Comparison of ENCODE assay signal across 15 cellular contexts in genomic region chr14:36316131-36316530, GRCh38. TPM values are rescaled to one million over a fixed set of nuclear protein-coding genes. Genes with fewer than 3 reads are reported as not detected.
A peak's percentile ranks its signal among the peaks of the same experiment; 100 is the strongest.
DNase-seq lines count a peak whose midpoint lies in the region; ATAC-seq and TF ChIP-seq lines count a peak whose summit lies in the region.
"Had no signal": no experiment of that assay in that cellular context is flagged by ENCODE, and none has a peak within 500 bp of the region (broad histone marks: within the 10 kb centered on the region; RNA-seq: fewer than 3 reads in every experiment).

No MANE protein-coding gene starts in this region.

- ATAC-seq in upper lobe of right lung = no peak
- ATAC-seq: left cardiac atrium, right lobe of liver had no signal

- intact Hi-C loops in mammary epithelial cell (cut with micrococcal nuclease) (no loop called here), breast epithelium (cut with DNase I; ENCODE audit: low total_unique reads) (no loop called here), upper lobe of right lung (cut with DNase I) (no loop called here)

- no peak for TF ChIP-seq POLR2A in breast epithelium (IDR thresholded peaks at IDR 0.05)

- no peak overlapping the region for H3K9ac ChIP-seq in mammary epithelial cell (ENCODE audit: insufficient read depth, low read length)
- no peak overlapping the region for H3K9ac ChIP-seq in OCI-LY3 (ENCODE audit: low read length)

- H3K27me3 ChIP-seq in mammary epithelial cell (ENCODE audit: insufficient read depth, low read length) (no peaks in the 10 kb centered on the region), breast epithelium (no peaks in the 10 kb centered on the region), OCI-LY3 (ENCODE audit: low read depth, low read length) (no peaks in the 10 kb centered on the region), upper lobe of right lung (no peaks in the 10 kb centered on the region)
- H3K27me3 ChIP-seq: right lobe of liver, SJSA1 had no signal

- H4K20me1 ChIP-seq in mammary epithelial cell (ENCODE audit: insufficient read depth, low read length) (no peaks in the 10 kb centered on the region), OCI-LY3 (ENCODE audit: insufficient read depth, low read length) (peaks cover 21% of the 10 kb centered on the region)

- H3K36me3 ChIP-seq in mammary epithelial cell (ENCODE audit: insufficient read depth, low read length) = no peaks in the 10 kb centered on the region
- no peaks in the 10 kb centered on the region for H3K36me3 ChIP-seq in breast epithelium
- H3K36me3 ChIP-seq in OCI-LY3 (replicated peaks; ENCODE audit: low read depth, low read length) = peaks cover 18% of the 10 kb centered on the region
- peaks cover 21% of the 10 kb centered on the region for H3K36me3 ChIP-seq in upper lobe of right lung

- dilution Hi-C loops in mammary epithelial cell (cut with HindIII; ENCODE audit: low sequenced_read_pairs) = no loop called here

- TF ChIP-seq CTCF in mammary epithelial cell (conservative IDR thresholded peaks at IDR 0.05 in 1 of 2, IDR thresholded peaks at IDR 0.05 in 1 of 2; ENCODE audit: extremely low read depth in 1 of 2, insufficient read depth in 1 of 2, low read depth in 1 of 2, low read length in 2 of 2) (no peak), breast epithelium (IDR thresholded peaks at IDR 0.05) (no peak), OCI-LY3 (IDR thresholded peaks at IDR 0.05; ENCODE audit: low read depth, low read length) (no peak), upper lobe of right lung (IDR thresholded peaks at IDR 0.05) (no peak)

- WGBS in mammary epithelial cell (ENCODE audit: low coverage, missing lambda C conversion rate) = 55% methylated on average over 1 of the region's 1 CpG

- H3K79me2 ChIP-seq in mammary epithelial cell (ENCODE audit: insufficient read depth, low read length) (peaks cover 60% of the 10 kb centered on the region), OCI-LY3 (ENCODE audit: low read length) (peaks cover 72% of the 10 kb centered on the region)

- CTCF ChIA-PET in mammary epithelial cell (lab: Charles Lee; ENCODE audit: low non-redundant PET) = no interaction called here

- H2AFZ ChIP-seq in mammary epithelial cell (ENCODE audit: low read depth, low read length) = no peak overlapping the region
- H2AFZ ChIP-seq in OCI-LY3 (ENCODE audit: low read depth, low read length) = no peak overlapping the region

- BruUV-seq in mammary epithelial cell (replicated peaks; lab: Mats Ljungman, UMichigan) = no TSS peak

- no peak overlapping the region for H3K4me3 ChIP-seq in mammary epithelial cell (replicated peaks in 1 of 3; ENCODE audit: insufficient read depth in 1 of 3, low read depth in 2 of 3, low read length in 3 of 3)
- H3K4me3 ChIP-seq in breast epithelium = no peak overlapping the region
- peak overlapping the region; percentile 14; the same call in 1 of the 2 replicates for H3K4me3 ChIP-seq in OCI-LY3 (ENCODE audit: low read length)
- H3K4me3 ChIP-seq in upper lobe of right lung = peak overlapping the region; percentile 93
- H3K4me3 ChIP-seq: right lobe of liver, SJSA1 had no signal

- H3K9me3 ChIP-seq in mammary epithelial cell (replicated peaks; ENCODE audit: insufficient read depth, low read length) (no peaks in the 10 kb centered on the region), breast epithelium (no peaks in the 10 kb centered on the region), OCI-LY3 (ENCODE audit: insufficient read depth, low read length) (no peaks in the 10 kb centered on the region), upper lobe of right lung (no peaks in the 10 kb centered on the region)
- H3K9me3 ChIP-seq: right lobe of liver, SJSA1 had no signal

- no peak overlapping the region for H3K4me2 ChIP-seq in mammary epithelial cell (ENCODE audit: insufficient read depth, low read depth, low read length)
- peak overlapping the region; percentile 85 for H3K4me2 ChIP-seq in OCI-LY3 (ENCODE audit: low read length)

- in situ Hi-C loops in mammary epithelial cell (cut with MboI; ENCODE audit: low sequenced_read_pairs in 2 of 2) = no loop called here

- H3K27ac ChIP-seq in mammary epithelial cell (ENCODE audit: insufficient read depth, low read depth, low read length) (no peak overlapping the region), breast epithelium (no peak overlapping the region), OCI-LY3 (ENCODE audit: low read length) (no peak overlapping the region), upper lobe of right lung (peak overlapping the region; percentile 91)
- H3K27ac ChIP-seq: right lobe of liver, SJSA1 had no signal

- DNase-seq in mammary epithelial cell = peak; percentile 6
- DNase-seq in breast epithelium (ENCODE audit: low spot score in 2 of 2) = no peak
- peak; percentile 88 to 89 for DNase-seq in NCI-H187 (lab: John Stamatoyannopoulos, UW)
- DNase-seq in upper lobe of right lung = no peak
- DNase-seq in 8988T = no peak
- DNase-seq in GDM1 (lab: John Stamatoyannopoulos, UW) = no peak
- no peak for DNase-seq in HK-2 (ENCODE audit: unreplicated experiment)
- DNase-seq: activated CD4-positive, alpha-beta T cell treated with anti-CD3 and anti-CD28 coated beads, Interleukin-2, amount 50 U/mL, for 1 hour; anterior cingulate cortex; left cardiac atrium; occipital lobe; right lobe of liver; T-helper 9 cell had no signal

- peaks cover 7% of the 10 kb centered on the region for H3K4me1 ChIP-seq in mammary epithelial cell (ENCODE audit: insufficient read depth, low read length)
- H3K4me1 ChIP-seq in breast epithelium = no peaks in the 10 kb centered on the region
- H3K4me1 ChIP-seq in OCI-LY3 (ENCODE audit: low read length) = peaks cover 55% of the 10 kb centered on the region
- H3K4me1 ChIP-seq in upper lobe of right lung = no peaks in the 10 kb centered on the region
- H3K4me1 ChIP-seq: SJSA1 had no signal

RNA-seq across cellular contexts. Expression of gene MBIP, which starts 4.3 kb away (rescaled TPM):
- 10 to 100 TPM; 14.8 to 19.9 TPM for total RNA-seq in mammary epithelial cell
- 9.1 TPM for polyA plus RNA-seq in mammary epithelial cell
- polyA minus RNA-seq in mammary epithelial cell = 9.6 TPM
- 10 to 100 TPM; 19.0 to 33.1 (median 20.3) TPM for total RNA-seq in breast epithelium
- 119 TPM for total RNA-seq in upper lobe of right lung

Comparison
In these comparisons a context has a peak if more than half of its experiments do, and no peak if none do; other contexts are left out.
1. DNase-seq: peak in mammary epithelial cell (single experiment) and NCI-H187 (2 of 2); none in breast epithelium (0 of 2), upper lobe of right lung (single experiment), 8988T (single experiment), GDM1 (single experiment) and HK-2 (single experiment).
2. H3K4me3 ChIP-seq: peak in OCI-LY3 (single experiment) and upper lobe of right lung (single experiment); none in mammary epithelial cell (0 of 3) and breast epithelium (0 of 3).